2 cellular contexts compared by ENCODE assay signal in genomic region chr17:17661834-17662233, GRCh38.
TF ChIP-seq lines count a peak whose summit lies in the region.

No MANE protein-coding gene starts in this region.

TF ChIP-seq in A549, 52 proteins besides CTCF, POLR2A, EP300 and RAD21 (continued from another document):
- TF ChIP-seq POLR2AphosphoS2 (conservative IDR thresholded peaks at IDR 0.05; ENCODE audit: low read length) (no peak), HDAC2 (IDR thresholded peaks at IDR 0.05) (no peak), ESRRA (IDR thresholded peaks at IDR 0.05; ENCODE audit: borderline replicate concordance, low read length) (no peak)
TF ChIP-seq in A549: peak in this region for 0.

TF ChIP-seq in HCT116, 20 proteins besides CTCF, POLR2A, EP300 and RAD21 (continued from another document):
- no peak for TF ChIP-seq CEBPB (IDR thresholded peaks at IDR 0.05; ENCODE audit: low read depth)
- TF ChIP-seq TCF7L2 (IDR thresholded peaks at IDR 0.05; ENCODE audit: borderline replicate concordance, extremely low read depth, insufficient read depth, insufficient read length): no peak
- no peak for TF ChIP-seq ELF1 (IDR thresholded peaks at IDR 0.05; ENCODE audit: borderline replicate concordance, low read depth)
- no peak for TF ChIP-seq POLR2AphosphoS5 (IDR thresholded peaks at IDR 0.05; ENCODE audit: low read depth, low read length)
- TF ChIP-seq ATF3 (IDR thresholded peaks at IDR 0.05): no peak
- no peak for TF ChIP-seq YY1 (IDR thresholded peaks at IDR 0.05; ENCODE audit: extremely low read depth, insufficient replicate concordance, low read depth, low read length)
TF ChIP-seq in HCT116: peak in this region for 0.
